31 cellular contexts compared by ENCODE assay signal in the genomic region with DNA sequence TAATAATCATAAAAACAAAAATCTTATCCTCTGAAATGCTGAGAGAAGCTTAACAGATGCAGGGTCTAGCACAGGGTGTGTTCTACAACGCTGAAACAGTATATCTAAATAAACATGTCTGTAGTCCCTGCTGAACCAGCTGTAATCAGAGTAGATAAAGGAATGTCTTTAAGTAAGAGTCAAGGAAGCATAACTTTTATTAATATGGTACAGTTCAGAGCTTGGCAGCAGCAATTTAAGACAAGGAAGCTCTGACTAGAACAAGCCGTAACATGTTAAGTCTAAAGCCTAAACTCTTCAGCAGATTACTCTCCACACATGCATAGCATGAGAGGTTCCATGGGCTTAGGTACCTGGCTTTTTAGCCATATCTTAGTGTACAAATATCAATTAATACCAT. TPM values are rescaled to one million over a fixed set of nuclear protein-coding genes. Genes with fewer than 3 reads are reported as not detected.
A peak's percentile ranks its signal among the peaks of the same experiment; 100 is the strongest.
DNase-seq lines count a peak whose midpoint lies in the region; ATAC-seq, FAIRE-seq and TF ChIP-seq lines count a peak whose summit lies in the region.
"Had no signal": no experiment of that assay in that cellular context is flagged by ENCODE, and none has a peak within 500 bp of the region (broad histone marks: within the 10 kb centered on the region; RNA-seq: fewer than 3 reads in every experiment).

No MANE protein-coding gene starts in this region.

- H3K9me3 ChIP-seq in mesenchymal stem cell (ENCODE audit: control insufficient read depth, low read length) (no peaks in the 10 kb centered on the region), tibial artery (no peaks in the 10 kb centered on the region)
- no peaks in the 10 kb centered on the region for H3K9me3 ChIP-seq in CD8-positive, alpha-beta T cell (ENCODE audit: low read length)
- H3K9me3 ChIP-seq: BLaER1, body of pancreas, heart left ventricle, vagina had no signal

- WGBS in mesenchymal stem cell = 92% methylated on average over 2 of the region's 2 CpGs

- no peak overlapping the region for H2BK120ac ChIP-seq in mesenchymal stem cell (ENCODE audit: low read depth, low read length)

- H3K4me1 ChIP-seq in mesenchymal stem cell (ENCODE audit: control insufficient read depth, insufficient read depth, low read depth, low read length) = no peaks in the 10 kb centered on the region
- no peaks in the 10 kb centered on the region for H3K4me1 ChIP-seq in tibial artery
- H3K4me1 ChIP-seq in CD8-positive, alpha-beta T cell (ENCODE audit: insufficient read depth, low read length) = peaks cover 40% of the 10 kb centered on the region
- H3K4me1 ChIP-seq: BLaER1, body of pancreas, neural progenitor cell, parathyroid adenoma had no signal

- H3K27ac ChIP-seq in RWPE1 = no peak overlapping the region
- peak overlapping the region; percentile 37 for H3K27ac ChIP-seq in mesenchymal stem cell (ENCODE audit: low read length, poor library complexity, severe bottlenecking)
- no peak overlapping the region for H3K27ac ChIP-seq in tibial artery
- H3K27ac ChIP-seq in CD8-positive, alpha-beta T cell (ENCODE audit: low read depth, low read length) = no peak overlapping the region
- H3K27ac ChIP-seq: BLaER1, body of pancreas, heart left ventricle, neural progenitor cell, parathyroid adenoma, vagina had no signal

- CTCF ChIA-PET in RWPE1 (lab: Yijun Ruan, JAX) = no interaction called here
- CTCF ChIA-PET in CD8-positive, alpha-beta T cell (lab: Charles Lee) = interaction anchor here (1.1 to 1.2 kb wide), 3 partner anchors 9 to 472 kb away, joined by 3 read pairs; no protein-coding TSS in a partner anchor

- H3K27ac Mint-ChIP-seq in CD8-positive, alpha-beta T cell = no peak overlapping the region
- H3K27ac Mint-ChIP-seq: activated CD4-positive, alpha-beta memory T cell treated with anti-CD3 and anti-CD28 coated beads, Interleukin-2, amount 10 ng/mL, durations not matched to agents 7 days and 5 days; neural progenitor cell; stimulated activated naive CD8-positive, alpha-beta T cell treated with anti-CD3 and anti-CD28 coated beads, Interleukin-15, amount 100 ng/mL, for 72 hours had no signal

- H3K14ac ChIP-seq in mesenchymal stem cell (ENCODE audit: low read length in 2 of 2) = no peak overlapping the region

- H3K23ac ChIP-seq in mesenchymal stem cell (ENCODE audit: low read length in 2 of 2) = no peak overlapping the region

- peaks cover 61% of the 10 kb centered on the region for H3K4me1 Mint-ChIP-seq in CD8-positive, alpha-beta T cell (ENCODE audit: low read depth)
- H3K4me1 Mint-ChIP-seq: neural progenitor cell had no signal

- H3K4me3 Mint-ChIP-seq in CD8-positive, alpha-beta T cell = no peak overlapping the region
- H3K4me3 Mint-ChIP-seq: activated CD4-positive, alpha-beta memory T cell treated with anti-CD3 and anti-CD28 coated beads, Interleukin-2, amount 10 ng/mL, durations not matched to agents 7 days and 5 days; neural progenitor cell; stimulated activated naive CD8-positive, alpha-beta T cell treated with anti-CD3 and anti-CD28 coated beads, Interleukin-15, amount 100 ng/mL, for 72 hours had no signal

- H3K4me3 ChIP-seq in mesenchymal stem cell (ENCODE audit: insufficient read depth in 1 of 2, low read depth in 1 of 2, low read length in 2 of 2) = no peak overlapping the region
- no peak overlapping the region for H3K4me3 ChIP-seq in tibial artery
- H3K4me3 ChIP-seq in CD8-positive, alpha-beta T cell (ENCODE audit: low read depth, low read length) = no peak overlapping the region
- H3K4me3 ChIP-seq: BLaER1, body of pancreas, heart left ventricle, neural progenitor cell, vagina had no signal

- no peak overlapping the region for H2AK5ac ChIP-seq in mesenchymal stem cell (ENCODE audit: low read length, severe bottlenecking)

- H3K79me1 ChIP-seq in mesenchymal stem cell (replicated peaks; ENCODE audit: low read length, poor library complexity, severe bottlenecking) = peaks cover 15% of the 10 kb centered on the region

- FAIRE-seq in GM12892 (lab: Jason Lieb, UNC) = peak; percentile 17
- FAIRE-seq: endothelial cell of umbilical vein had no signal

- no peaks in the 10 kb centered on the region for H3K9me3 Mint-ChIP-seq in CD8-positive, alpha-beta T cell
- H3K9me3 Mint-ChIP-seq: activated CD4-positive, alpha-beta memory T cell treated with anti-CD3 and anti-CD28 coated beads, Interleukin-2, amount 10 ng/mL, durations not matched to agents 7 days and 5 days; neural progenitor cell; stimulated activated naive CD8-positive, alpha-beta T cell treated with anti-CD3 and anti-CD28 coated beads, Interleukin-15, amount 100 ng/mL, for 72 hours had no signal

- ATAC-seq in esophagus mucosa = peak; percentile 92
- ATAC-seq in CD8-positive, alpha-beta T cell = no peak
- ATAC-seq: body of pancreas; HCT116; heart left ventricle; Panc1; stimulated activated naive CD8-positive, alpha-beta T cell treated with anti-CD3 and anti-CD28 coated beads, Interleukin-15, amount 100 ng/mL, for 72 hours had no signal

- intact Hi-C loops in tibial artery (cut with DNase I; ENCODE audit: low total_unique reads) = no loop called here
- intact Hi-C loops in CD8-positive, alpha-beta T cell (cut with DNase I, micrococcal nuclease) = loop anchor here in 1 of 2 experiments (5.0 kb wide), 2 partner anchors 35 to 85 kb away; partner anchors contain the start of gene NFKB1

- peaks cover 61% of the 10 kb centered on the region for H3K36me3 Mint-ChIP-seq in CD8-positive, alpha-beta T cell
- H3K36me3 Mint-ChIP-seq: neural progenitor cell had no signal

- no peak for TF ChIP-seq POLR2A in GM12892 (IDR thresholded peaks at IDR 0.05; ENCODE audit: low read depth, low read length)

- H3K36me3 ChIP-seq in mesenchymal stem cell (ENCODE audit: control insufficient read depth in 1 of 2, insufficient read depth in 2 of 2, low read depth in 1 of 2, low read length in 2 of 2) = peaks cover 3 to 41% of the 10 kb centered on the region in 2 experiments
- H3K36me3 ChIP-seq in tibial artery = peaks cover 0 to 17% (median 7%) of the 10 kb centered on the region in 3 donors
- peaks cover 10% of the 10 kb centered on the region for H3K36me3 ChIP-seq in CD8-positive, alpha-beta T cell (ENCODE audit: insufficient read depth, low read length)
- H3K36me3 ChIP-seq: neural progenitor cell had no signal

- H2AFZ ChIP-seq in mesenchymal stem cell (ENCODE audit: low read depth, low read length) = no peak overlapping the region
- H2AFZ ChIP-seq: neural progenitor cell, parathyroid adenoma had no signal

- H3K4me2 ChIP-seq in mesenchymal stem cell (ENCODE audit: low read length, poor library complexity, severe bottlenecking) = no peak overlapping the region
- H3K4me2 ChIP-seq: BLaER1, neural progenitor cell had no signal

- no peaks in the 10 kb centered on the region for H3K27me3 ChIP-seq in mesenchymal stem cell (ENCODE audit: control insufficient read depth in 1 of 2, insufficient read depth in 1 of 2, low read length in 2 of 2)
- no peaks in the 10 kb centered on the region for H3K27me3 ChIP-seq in tibial artery
- no peaks in the 10 kb centered on the region for H3K27me3 ChIP-seq in CD8-positive, alpha-beta T cell (ENCODE audit: insufficient read depth, low read length)
- H3K27me3 ChIP-seq: BLaER1, body of pancreas, heart left ventricle, neural progenitor cell, vagina had no signal

- no peak overlapping the region for H3K9ac ChIP-seq in mesenchymal stem cell (ENCODE audit: low read length)
- H3K9ac ChIP-seq: BLaER1, neural progenitor cell, parathyroid adenoma had no signal

- POLR2A ChIA-PET in RWPE1 (lab: Yijun Ruan, JAX; ENCODE audit: low non-redundant PET) = no interaction called here
- POLR2A ChIA-PET in CD8-positive, alpha-beta T cell (lab: Charles Lee) = no interaction called here

- no peak for DNase-seq in GM12892 (ENCODE audit: insufficient read length)
- DNase-seq in RWPE1 (ENCODE audit: low spot score) = peak; percentile 8
- no peak for DNase-seq in mesenchymal stem cell
- DNase-seq in hypothalamus (lab: John Stamatoyannopoulos, UW) = no peak
- DNase-seq in tibial artery = no peak
- no peak for DNase-seq in CD8-positive, alpha-beta T cell
- DNase-seq: activated CD4-positive, alpha-beta memory T cell treated with anti-CD3 and anti-CD28 coated beads, Interleukin-2, amount 10 ng/mL, durations not matched to agents 7 days and 5 days; activated CD4-positive, alpha-beta T cell treated with anti-CD3 and anti-CD28 coated beads for 1 hour; activated CD8-positive, alpha-beta memory T cell treated with anti-CD3 and anti-CD28 coated beads, Interleukin-2, amount 50 U/mL, for 4 hours; activated naive CD4-positive, alpha-beta T cell treated with Interleukin-2 at 50 U/mL for 16 hours; body of pancreas; COR-L47; DMS53; foreskin melanocyte; heart left ventricle; MV-4-11; NCI-H1436; NCI-H2081; NCI-H774; SIG-M5; stimulated activated CD4-positive, alpha-beta T cell treated with anti-CD3 and anti-CD28 coated beads, Interleukin-1b, Interleukin-23, amount 100 ng/mL, for 48 hours; stimulated activated naive CD8-positive, alpha-beta T cell treated with anti-CD3 and anti-CD28 coated beads, Interleukin-15, amount 100 ng/mL, for 72 hours; SW 1271 had no signal

- H3K4ac ChIP-seq in mesenchymal stem cell (ENCODE audit: low read depth in 1 of 2, low read length in 2 of 2) = no peak overlapping the region

- no peak overlapping the region for H2BK15ac ChIP-seq in mesenchymal stem cell (ENCODE audit: low read depth, poor library complexity, severe bottlenecking)

- no peak overlapping the region for H4K8ac ChIP-seq in mesenchymal stem cell (ENCODE audit: low read length)

- H3K27me3 Mint-ChIP-seq in CD8-positive, alpha-beta T cell (ENCODE audit: low read depth) = no peaks in the 10 kb centered on the region
- H3K27me3 Mint-ChIP-seq: activated CD4-positive, alpha-beta memory T cell treated with anti-CD3 and anti-CD28 coated beads, Interleukin-2, amount 10 ng/mL, durations not matched to agents 7 days and 5 days; stimulated activated naive CD8-positive, alpha-beta T cell treated with anti-CD3 and anti-CD28 coated beads, Interleukin-15, amount 100 ng/mL, for 72 hours had no signal

- TF ChIP-seq CTCF in RWPE1 (conservative IDR thresholded peaks at IDR 0.05; ENCODE audit: low read depth) = no peak
- TF ChIP-seq CTCF in tibial artery (IDR thresholded peaks at IDR 0.05) = no peak
- no peak for TF ChIP-seq CTCF in CD8-positive, alpha-beta T cell (IDR thresholded peaks at IDR 0.05)

- H2BK12ac ChIP-seq in mesenchymal stem cell (ENCODE audit: low read length in 2 of 2) = no peak overlapping the region

- no peak overlapping the region for H3K18ac ChIP-seq in mesenchymal stem cell (ENCODE audit: low read depth in 1 of 2, low read length in 2 of 2)

- no peak overlapping the region for H2BK5ac ChIP-seq in mesenchymal stem cell (ENCODE audit: low read depth, low read length, poor library complexity, severe bottlenecking)

- no peak overlapping the region for H4K91ac ChIP-seq in mesenchymal stem cell (ENCODE audit: low read length)

RNA-seq across cellular contexts. Expression of gene NFKB1, which starts 36.1 kb away (rescaled TPM):
- polyA plus RNA-seq in GM12892 (2012; ENCODE audit: missing spikeins) = 46.8 TPM
- 35.2 TPM for total RNA-seq in esophagus mucosa
- polyA plus RNA-seq in mesenchymal stem cell (2013, experiment 1 of 2) = 15.1 TPM
- 15.8 TPM for polyA plus RNA-seq in mesenchymal stem cell (2013, experiment 2 of 2)
- 100 to 1,000 TPM; 278 to 289 TPM for total RNA-seq in CD8-positive, alpha-beta T cell
